Comparison of ENCODE assay signal across 8 cellular contexts in genomic region chr3:67381667-67382272, GRCh38.
DNase-seq lines count a peak whose midpoint lies in the region; ATAC-seq, FAIRE-seq and TF ChIP-seq lines count a peak whose summit lies in the region.

No MANE protein-coding gene starts in this region.

- H3K4me1 ChIP-seq in right atrium auricular region = peaks cover 0 to 27% of the 10 kb centered on the region in 2 donors

- FAIRE-seq in GM12892 (lab: Jason Lieb, UNC) = no peak

- ATAC-seq in Right ventricle myocardium inferior = no peak

- intact Hi-C loops in Right ventricle myocardium inferior (cut with DNase I) = loop anchor here (5.0 kb wide), 2 partner anchors 411 to 1496 kb away; no protein-coding TSS in a partner anchor

- no peaks in the 10 kb centered on the region for H3K36me3 ChIP-seq in right atrium auricular region

- no peak overlapping the region for H3K4me3 ChIP-seq in right atrium auricular region
- no peak overlapping the region for H3K4me3 ChIP-seq in epithelial cell of proximal tubule (ENCODE audit: low read depth, low read length)
- H3K4me3 ChIP-seq in retinal pigment epithelial cell (ENCODE audit: low read length) = no peak overlapping the region

- no peak for TF ChIP-seq POLR2A in GM12892 (IDR thresholded peaks at IDR 0.05; ENCODE audit: low read depth, low read length)

- TF ChIP-seq CTCF in right atrium auricular region (IDR thresholded peaks at IDR 0.05) = peak; percentile 41 to 72
- TF ChIP-seq CTCF in epithelial cell of proximal tubule (conservative IDR thresholded peaks at IDR 0.05; ENCODE audit: low read depth, low read length) = peak; percentile 81
- TF ChIP-seq CTCF in retinal pigment epithelial cell (conservative IDR thresholded peaks at IDR 0.05; ENCODE audit: low read depth, low read length) = peak; percentile 77

- no peak overlapping the region for H3K27ac ChIP-seq in right atrium auricular region

- H3K27me3 ChIP-seq in right atrium auricular region = no peaks in the 10 kb centered on the region

- DNase-seq in right atrium auricular region (ENCODE audit: low spot score) = no peak
- no peak for DNase-seq in Right ventricle myocardium inferior (ENCODE audit: missing footprints)
- peak; percentile 37 for DNase-seq in NCI-H82 treated with DMSO at 0.1 percent for 48 hours (lab: John Stamatoyannopoulos, UW; ENCODE audit: unreplicated experiment)
- DNase-seq in epithelial cell of proximal tubule (ENCODE audit: low read depth) = no peak
- no peak for DNase-seq in retinal pigment epithelial cell (ENCODE audit: low read depth)
- no peak for DNase-seq in cerebellar nuclear complex (lab: John Stamatoyannopoulos, UW)
- DNase-seq in SW 1271 (lab: John Stamatoyannopoulos, UW) = no peak
- no peak for DNase-seq in GM12892 (ENCODE audit: insufficient read length)

- H3K9me3 ChIP-seq in right atrium auricular region = no peaks in the 10 kb centered on the region
